Comparison of ENCODE assay signal across 15 cellular contexts in the genomic region with DNA sequence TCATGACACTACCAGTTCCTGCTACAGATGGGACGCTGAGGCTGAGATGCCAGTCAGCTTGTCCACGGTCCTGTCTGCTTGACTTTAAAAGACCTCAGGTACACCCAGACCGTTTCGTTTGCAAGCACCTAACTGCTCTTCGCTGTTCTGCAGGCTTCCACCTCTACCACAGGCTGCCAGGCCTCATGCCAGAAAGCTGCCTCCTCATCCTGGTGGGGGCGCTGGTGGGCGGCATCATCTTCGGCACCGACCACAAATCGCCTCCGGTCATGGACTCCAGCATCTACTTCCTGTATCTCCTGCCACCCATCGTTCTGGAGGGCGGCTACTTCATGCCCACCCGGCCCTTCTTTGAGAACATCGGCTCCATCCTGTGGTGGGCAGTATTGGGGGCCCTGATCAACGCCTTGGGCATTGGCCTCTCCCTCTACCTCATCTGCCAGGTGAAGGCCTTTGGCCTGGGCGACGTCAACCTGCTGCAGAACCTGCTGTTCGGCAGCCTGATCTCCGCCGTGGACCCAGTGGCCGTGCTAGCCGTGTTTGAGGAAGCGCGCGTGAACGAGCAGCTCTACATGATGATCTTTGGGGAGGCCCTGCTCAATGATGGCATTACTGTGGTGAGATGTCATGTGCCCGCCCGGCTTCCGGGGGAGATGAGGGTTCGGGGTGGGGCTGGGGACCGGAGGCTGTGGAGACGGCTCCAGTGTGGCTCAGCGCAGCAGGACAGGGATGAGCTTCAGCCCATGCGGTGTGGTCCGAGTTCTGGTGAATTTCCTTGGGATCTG. TPM values are rescaled to one million over a fixed set of nuclear protein-coding genes. Genes with fewer than 3 reads are reported as not detected.
A peak's percentile ranks its signal among the peaks of the same experiment; 100 is the strongest.
DNase-seq lines count a peak whose midpoint lies in the region; ATAC-seq and TF ChIP-seq lines count a peak whose summit lies in the region.
"Had no signal": no experiment of that assay in that cellular context is flagged by ENCODE, and none has a peak within 500 bp of the region (broad histone marks: within the 10 kb centered on the region; RNA-seq: fewer than 3 reads in every experiment).

No MANE protein-coding gene starts in this region.

- no peaks in the 10 kb centered on the region for H3K36me3 ChIP-seq in Panc1 (ENCODE audit: control insufficient read depth, insufficient read depth, low read length)
- no peaks in the 10 kb centered on the region for H3K36me3 ChIP-seq in mesendoderm (ENCODE audit: control insufficient read depth, insufficient read depth, low read length)
- no peaks in the 10 kb centered on the region for H3K36me3 ChIP-seq in heart right ventricle
- H3K36me3 ChIP-seq: BLaER1 had no signal

- H2BK5ac ChIP-seq in mesendoderm (ENCODE audit: low read length) = no peak overlapping the region

- no peak overlapping the region for H2BK120ac ChIP-seq in mesendoderm (ENCODE audit: low read depth, low read length)

- H4K5ac ChIP-seq in mesendoderm (ENCODE audit: low read length) = no peak overlapping the region

- no peak overlapping the region for H3K9ac ChIP-seq in mesendoderm (ENCODE audit: low read length)
- H3K9ac ChIP-seq: BLaER1 had no signal

- no peak overlapping the region for H3K23ac ChIP-seq in mesendoderm (ENCODE audit: low read length)

- no peak overlapping the region for H2BK15ac ChIP-seq in mesendoderm (replicated peaks; ENCODE audit: low read depth)

- no peak overlapping the region for H4K8ac ChIP-seq in mesendoderm (ENCODE audit: low read depth, low read length)

- H3K4me3 ChIP-seq in Panc1 (ENCODE audit: low read depth in 2 of 2, low read length in 2 of 2) (no peak overlapping the region), mesendoderm (ENCODE audit: low read length) (no peak overlapping the region), heart right ventricle (no peak overlapping the region)
- H3K4me3 ChIP-seq: BLaER1 had no signal

- no peak overlapping the region for H3K56ac ChIP-seq in mesendoderm (ENCODE audit: low read length)

- no peaks in the 10 kb centered on the region for H3K79me1 ChIP-seq in mesendoderm (ENCODE audit: low read length)

- DNase-seq in Panc1 (ENCODE audit: low read depth, low spot score) = no peak
- peak; percentile 6 for DNase-seq in mesendoderm
- no peak for DNase-seq in NCI-H510A treated with DMSO at 0.1 percent for 48 hours (lab: John Stamatoyannopoulos, UW)
- no peak for DNase-seq in substantia nigra (lab: John Stamatoyannopoulos, UW)
- no peak for DNase-seq in heart right ventricle
- DNase-seq: CD8-positive, alpha-beta memory T cell; DND-41; GF-D8; NCI-H1436 treated with DMSO at 0.1 percent for 48 hours; NCI-H2081; NCI-H2227 treated with DMSO at 0.1 percent for 48 hours; NCI-H526 had no signal

- H3K4me2 ChIP-seq in mesendoderm (ENCODE audit: low read length) = no peak overlapping the region
- H3K4me2 ChIP-seq: BLaER1 had no signal

- ATAC-seq in Panc1 = no peak
- ATAC-seq in heart right ventricle = no peak

- peaks cover 4% of the 10 kb centered on the region; the same call in 1 of the 2 replicates for H3K27me3 ChIP-seq in Panc1 (ENCODE audit: control insufficient read depth, insufficient read depth, low read length)
- H3K27me3 ChIP-seq in mesendoderm (ENCODE audit: insufficient read depth, low read length, poor library complexity) = no peaks in the 10 kb centered on the region
- H3K27me3 ChIP-seq in heart right ventricle = peaks cover 0 to 48% (median 27%) of the 10 kb centered on the region in 7 donors
- H3K27me3 ChIP-seq: BLaER1 had no signal

- no peak overlapping the region for H2AK5ac ChIP-seq in mesendoderm (ENCODE audit: low read length)

- H3K4ac ChIP-seq in mesendoderm (ENCODE audit: low read depth, low read length) = no peak overlapping the region

- no TSS peak for BruUV-seq in Panc1 (replicated peaks; lab: Mats Ljungman, UMichigan)

- WGBS in mesendoderm (ENCODE audit: extremely low coverage, insufficient coverage, low lambda C conversion rate) = no CpG with 5 or more reads among the region's 36 CpGs
- WGBS in heart right ventricle, 2 donors = 89% methylated on average over 36 of the region's 36 CpGs

- intact Hi-C loops in Panc1 (cut with micrococcal nuclease; ENCODE audit: unreplicated experiment) (no loop called here), heart right ventricle (cut with DNase I) (loop anchor here in 5 of 10 donors (5.0 to 10.0 kb wide), 4 partner anchors 136 to 226 kb away; a partner anchor contains a TSS)

- H3K9me3 ChIP-seq in Panc1 (ENCODE audit: control insufficient read depth, insufficient read depth, low read depth, low read length) = no peaks in the 10 kb centered on the region
- H3K9me3 ChIP-seq in heart right ventricle = no peaks in the 10 kb centered on the region
- H3K9me3 ChIP-seq: BLaER1 had no signal

- TF ChIP-seq CTCF in 22Rv1 (IDR thresholded peaks at IDR 0.05) = 0 out of 2 replicates have a peak, but pooled peaks have one; percentile 14
- 0 out of 3 replicates have a peak, but pooled peaks have one; percentile 12 for TF ChIP-seq CTCF in GM12872 (IDR thresholded peaks at IDR 0.05; ENCODE audit: insufficient read depth, low read depth, low read length)
- peak; percentile 12; the same call in 1 of the 2 replicates for TF ChIP-seq CTCF in Panc1 (IDR thresholded peaks at IDR 0.05)
- no peak for TF ChIP-seq CTCF in heart right ventricle (IDR thresholded peaks at IDR 0.05)

- CTCF ChIA-PET in Panc1 (lab: Charles Lee) = no interaction called here

- no peaks in the 10 kb centered on the region for H3K79me2 ChIP-seq in mesendoderm (ENCODE audit: control insufficient read depth, insufficient read depth, low read length)

- no peak overlapping the region for H3K18ac ChIP-seq in mesendoderm (ENCODE audit: low read length)

- H3K27ac ChIP-seq in 22Rv1 (no peak overlapping the region), Panc1 (ENCODE audit: low read length) (no peak overlapping the region), mesendoderm (ENCODE audit: low read depth, low read length) (no peak overlapping the region), substantia nigra (ENCODE audit: low read depth, low read length, poor library complexity, severe bottlenecking) (no peak overlapping the region), heart right ventricle (no peak overlapping the region)
- H3K27ac ChIP-seq: BLaER1 had no signal

- H3K4me1 ChIP-seq in Panc1 (ENCODE audit: control insufficient read depth, insufficient read depth, low read length) (no peaks in the 10 kb centered on the region), mesendoderm (ENCODE audit: control insufficient read depth, low read depth, low read length) (no peaks in the 10 kb centered on the region), heart right ventricle (no peaks in the 10 kb centered on the region)
- H3K4me1 ChIP-seq: BLaER1 had no signal

- POLR2A ChIA-PET in Panc1 (lab: Charles Lee) = no interaction called here

- in situ Hi-C loops in Panc1 (cut with HindIII; ENCODE audit: low pct_unique_long_range_greater_than_20kb, low sequenced_read_pairs) = no loop called here

RNA-seq across cellular contexts. Expression of a gene that starts 5.9 kb away (rescaled TPM):
- total RNA-seq in Panc1 (2021; ENCODE audit: unreplicated experiment) (not detected), heart right ventricle (under 1 TPM in 1 of 10 donors, not detected in 9; 0.07 TPM)
- polyA plus RNA-seq in Panc1 (2012; ENCODE audit: insufficient read length) = not detected
- polyA plus RNA-seq in mesendoderm (2013, experiment 1 of 2) = not detected
- polyA plus RNA-seq in mesendoderm (2013, experiment 2 of 2) = not detected
- not detected for polyA plus RNA-seq in heart right ventricle
- total RNA-seq: CD8-positive, alpha-beta memory T cell had no signal
- polyA plus RNA-seq: CD8-positive, alpha-beta memory T cell had no signal

RNA-seq across cellular contexts. Expression of a gene that starts 55.9 kb away (rescaled TPM):
- total RNA-seq in Panc1 (2021; ENCODE audit: unreplicated experiment) (not detected), heart right ventricle (1 to 10 TPM in 1 of 10 donors, under 1 TPM in 6, not detected in 3; 0.12 to 1.2 (median 0.57) TPM)
- polyA plus RNA-seq in Panc1 (2012; ENCODE audit: insufficient read length) = not detected
- not detected for polyA plus RNA-seq in mesendoderm (2013, experiment 1 of 2)
- polyA plus RNA-seq in mesendoderm (2013, experiment 2 of 2) = not detected
- under 1 TPM; 0.28 to 0.44 TPM for polyA plus RNA-seq in heart right ventricle

Comparison
In these comparisons a context has a peak if more than half of its experiments do, and no peak if none do; other contexts are left out.
1. CTCF ChIP-seq: peak in 22Rv1 (single experiment), GM12872 (single experiment) and Panc1 (single experiment); none in heart right ventricle (0 of 9).